ENCODE assay signal across 19 cellular contexts in genomic region chr5:167451091-167451490, GRCh38.
"Had no signal": no experiment of that assay in that cellular context is flagged by ENCODE, and none has a peak within 500 bp of the region (broad histone marks: within the 10 kb centered on the region; RNA-seq: fewer than 3 reads in every experiment).

No MANE protein-coding gene starts in this region.

- H3K36me3 ChIP-seq: esophagus squamous epithelium, lower lobe of right lung, upper lobe of right lung had no signal

- H3K36me3 Mint-ChIP-seq: activated CD4-positive, alpha-beta memory T cell treated with anti-CD3 and anti-CD28 coated beads for 36 hours; activated naive CD4-positive, alpha-beta T cell treated with anti-CD3 and anti-CD28 coated beads, Interleukin-2, amount 50 U/mL, for 72 hours; WTC11 had no signal

- ATAC-seq: activated naive CD4-positive, alpha-beta T cell treated with anti-CD3 and anti-CD28 coated beads, Interleukin-2, amount 50 U/mL, for 72 hours; effector memory CD8-positive, alpha-beta T cell; foreskin keratinocyte; left colon; lower lobe of right lung; upper lobe of right lung; WTC11 had no signal

- H3K4me3 Mint-ChIP-seq: activated CD4-positive, alpha-beta memory T cell treated with anti-CD3 and anti-CD28 coated beads for 36 hours; activated T-helper 1 cell treated with anti-CD3 and anti-CD28 coated beads, Interleukin-12 subunit alpha, Interleukin-12 subunit beta, Interleukin-2, Interleukin-4 antibody, amounts not matched to agents 30 ng/mL and 10 ng/mL and 1 ng/mL, durations not matched to agents 14 hours and 24 hours and 36 hours; effector memory CD8-positive, alpha-beta T cell; nephron; WTC11 had no signal

- DNase-seq: activated CD4-positive, alpha-beta memory T cell treated with anti-CD3 and anti-CD28 coated beads for 36 hours; activated CD4-positive, alpha-beta T cell treated with anti-CD3 and anti-CD28 coated beads for 4 hours; activated gamma-delta T cell treated with Interleukin-2 at 50 U/mL for 16 hours; activated T-cell treated with anti-CD3 and anti-CD28 coated beads for 4 hours; effector memory CD8-positive, alpha-beta T cell; esophagus squamous epithelium; foreskin keratinocyte; hippocampal formation; left colon; lower lobe of right lung; stimulated activated CD4-positive, alpha-beta T cell treated with anti-CD3 and anti-CD28 coated beads, Interleukin-12 subunit alpha, Interleukin-12 subunit beta, amount 100 ng/mL, for 4 hours; stimulated activated CD4-positive, alpha-beta T cell treated with anti-CD3 and anti-CD28 coated beads, Interleukin-1b, Interleukin-23, amount 100 ng/mL, for 48 hours; stimulated activated CD8-positive, alpha-beta memory T cell treated with anti-CD3 and anti-CD28 coated beads, Interleukin-4, amount 100 ng/mL, for 48 hours; stimulated activated naive CD4-positive, alpha-beta T cell; upper lobe of right lung had no signal

- H3K9me3 ChIP-seq: esophagus squamous epithelium, lower lobe of right lung, upper lobe of right lung had no signal

- H3K27ac ChIP-seq: esophagus squamous epithelium, foreskin keratinocyte, lower lobe of right lung, upper lobe of right lung had no signal

- H3K27me3 ChIP-seq: esophagus squamous epithelium, upper lobe of right lung had no signal

- H3K27me3 Mint-ChIP-seq: activated CD4-positive, alpha-beta memory T cell treated with anti-CD3 and anti-CD28 coated beads for 36 hours; effector memory CD8-positive, alpha-beta T cell had no signal

- H3K9me3 Mint-ChIP-seq: activated T-helper 1 cell treated with anti-CD3 and anti-CD28 coated beads, Interleukin-12 subunit alpha, Interleukin-12 subunit beta, Interleukin-2, Interleukin-4 antibody, amounts not matched to agents 30 ng/mL and 10 ng/mL and 1 ng/mL, durations not matched to agents 14 hours and 24 hours and 36 hours; nephron; WTC11 had no signal

- H3K4me1 Mint-ChIP-seq: nephron had no signal

- H3K4me1 ChIP-seq: esophagus squamous epithelium, foreskin keratinocyte, lower lobe of right lung, upper lobe of right lung had no signal

- H3K4me3 ChIP-seq: esophagus squamous epithelium, lower lobe of right lung, upper lobe of right lung had no signal

- H3K27ac Mint-ChIP-seq: activated CD4-positive, alpha-beta memory T cell treated with anti-CD3 and anti-CD28 coated beads for 36 hours; activated naive CD4-positive, alpha-beta T cell treated with anti-CD3 and anti-CD28 coated beads, Interleukin-2, amount 50 U/mL, for 72 hours; activated T-helper 1 cell treated with anti-CD3 and anti-CD28 coated beads, Interleukin-12 subunit alpha, Interleukin-12 subunit beta, Interleukin-2, Interleukin-4 antibody, amounts not matched to agents 30 ng/mL and 10 ng/mL and 1 ng/mL, durations not matched to agents 14 hours and 24 hours and 36 hours; effector memory CD8-positive, alpha-beta T cell; nephron; WTC11 had no signal
